Comparison of ENCODE assay signal across 30 cellular contexts in genomic region chr16:16140537-16140936, GRCh38.
"Had no signal": no experiment of that assay in that cellular context is flagged by ENCODE, and none has a peak within 500 bp of the region (broad histone marks: within the 10 kb centered on the region; RNA-seq: fewer than 3 reads in every experiment).

No MANE protein-coding gene starts in this region.

- FAIRE-seq: astrocyte, bronchial epithelial cell, frontal cortex, TTC549 had no signal

- H3K9me3 ChIP-seq: colonic mucosa had no signal

- H3K27ac ChIP-seq: brain microvascular endothelial cell, colonic mucosa, VCaP had no signal

- DNase-seq: activated CD4-positive, alpha-beta memory T cell treated with anti-CD3 and anti-CD28 coated beads, Interleukin-2, amount 10 ng/mL, durations not matched to agents 7 days and 5 days; activated CD4-positive, alpha-beta T cell treated with anti-CD3 and anti-CD28 coated beads for 1 hour; activated CD4-positive, alpha-beta T cell treated with anti-CD3 and anti-CD28 coated beads for 4 hours; activated CD4-positive, alpha-beta T cell treated with anti-CD3 and anti-CD28 coated beads, Interleukin-2, amount 10 ng/mL, durations not matched to agents 7 days and 5 days; activated CD4-positive, alpha-beta T cell treated with anti-CD3 and anti-CD28 coated beads, Interleukin-2, amount 50 U/mL, for 4 hours; activated CD8-positive, alpha-beta memory T cell treated with anti-CD3 and anti-CD28 coated beads, Interleukin-2, amount 50 U/mL, for 48 hours; activated effector memory CD4-positive, alpha-beta T cell treated with Interleukin-2 at 50 U/mL for 16 hours; activated gamma-delta T cell treated with Interleukin-2 at 50 U/mL for 16 hours; activated naive CD4-positive, alpha-beta T cell treated with anti-CD3 and anti-CD28 coated beads, Interleukin-2, amount 50 U/mL, for 16 hours; activated naive CD4-positive, alpha-beta T cell treated with Interleukin-2 at 50 U/mL for 16 hours; activated T-cell treated with anti-CD3 and anti-CD28 coated beads for 4 hours; activated T-cell treated with anti-CD3 and anti-CD28 coated beads, Interleukin-2, amount 50 U/mL, for 24 hours; activated T-cell treated with anti-CD3 and anti-CD28 coated beads, Interleukin-2, amount 50 U/mL, for 72 hours; amniotic stem cell; anterior cingulate cortex; brain microvascular endothelial cell; colonic mucosa; effector CD8-positive, alpha-beta T cell; foreskin fibroblast; head of caudate nucleus; T-helper 1 cell; T-helper 17 cell; T1000 had no signal

- H3K4me1 ChIP-seq: colonic mucosa had no signal

- ATAC-seq: esophagus mucosa, T-helper 17 cell, WTC11 had no signal

- H3K4me3 ChIP-seq: colonic mucosa had no signal

- H3K27me3 ChIP-seq: brain microvascular endothelial cell, colonic mucosa had no signal
